Comparison of ENCODE assay signal across 8 cellular contexts in genomic region chr5:81506900-81507588, GRCh38.
DNase-seq lines count a peak whose midpoint lies in the region; ATAC-seq, FAIRE-seq and TF ChIP-seq lines count a peak whose summit lies in the region.

No MANE protein-coding gene starts in this region.

- peak; percentile 95 for ATAC-seq in GM18499 (IDR thresholded peaks at IDR 0.05; ENCODE audit: insufficient read depth, unreplicated experiment)
- ATAC-seq in HG02763 (IDR thresholded peaks at IDR 0.05; ENCODE audit: unreplicated experiment), result peak; percentile 99
- ATAC-seq in stimulated activated naive CD8-positive, alpha-beta T cell treated with anti-CD3 and anti-CD28 coated beads, Interleukin-15, amount 100 ng/mL, for 72 hours, result peak; percentile 99

- no peaks in the 10 kb centered on the region for H3K4me1 ChIP-seq in kidney (ENCODE audit: control insufficient read depth in 1 of 2, insufficient read depth in 1 of 2, low read depth in 1 of 2, low read length in 2 of 2)

- TF ChIP-seq CTCF in kidney (IDR thresholded peaks at IDR 0.05; ENCODE audit: borderline replicate concordance, extremely low read depth, insufficient read depth), result peak; percentile 89

- no peak overlapping the region for H3K4me3 ChIP-seq in kidney (ENCODE audit: low read length in 2 of 2)

- FAIRE-seq in kidney (lab: Jason Lieb, UNC), result peak; percentile 99

- DNase-seq in C1 segment of cervical spinal cord (lab: John Stamatoyannopoulos, UW), result peak in 9 of 14 donors; percentile 5 to 89 (median 23)
- DNase-seq in NAMALWA (ENCODE audit: low spot score), result peak; percentile 90
- DNase-seq in SK-MEL-5 (ENCODE audit: low read depth, low spot score), result peak; percentile 92
- DNase-seq in caudate nucleus (lab: John Stamatoyannopoulos, UW), result peak in 49 of 61 donors; percentile 1 to 89 (median 23)
- no peak for DNase-seq in kidney
- DNase-seq in stimulated activated naive CD8-positive, alpha-beta T cell treated with anti-CD3 and anti-CD28 coated beads, Interleukin-15, amount 100 ng/mL, for 72 hours, result peak; percentile 29 to 52

- H3K27me3 Mint-ChIP-seq in stimulated activated naive CD8-positive, alpha-beta T cell treated with anti-CD3 and anti-CD28 coated beads, Interleukin-15, amount 100 ng/mL, for 72 hours, result no peaks in the 10 kb centered on the region

- H3K27ac Mint-ChIP-seq in stimulated activated naive CD8-positive, alpha-beta T cell treated with anti-CD3 and anti-CD28 coated beads, Interleukin-15, amount 100 ng/mL, for 72 hours, result no peak overlapping the region

- intact Hi-C loops in kidney (cut with DNase I), result loop anchor here (10.0 kb wide), 1 partner anchor 238 kb away; no protein-coding TSS in a partner anchor

- H3K27ac ChIP-seq in caudate nucleus (ENCODE audit: low read depth, low read length) (no peak overlapping the region), kidney (ENCODE audit: low read depth in 2 of 2, low read length in 2 of 2) (peak overlapping the region in 1 of 2 donors; percentile 42)

- H3K9me3 Mint-ChIP-seq in stimulated activated naive CD8-positive, alpha-beta T cell treated with anti-CD3 and anti-CD28 coated beads, Interleukin-15, amount 100 ng/mL, for 72 hours, result peaks cover 6 to 7% of the 10 kb centered on the region in 2 donors

- in situ Hi-C loops in SK-MEL-5 (cut with HindIII; ENCODE audit: low pct_unique_long_range_greater_than_20kb, low sequenced_read_pairs), result no loop called here

- no peaks in the 10 kb centered on the region for H3K36me3 ChIP-seq in kidney (ENCODE audit: control insufficient read depth in 1 of 2, insufficient read depth in 2 of 2, low read length in 2 of 2)

- H3K4me1 Mint-ChIP-seq in stimulated activated naive CD8-positive, alpha-beta T cell treated with anti-CD3 and anti-CD28 coated beads, Interleukin-15, amount 100 ng/mL, for 72 hours, result no peaks in the 10 kb centered on the region

- no peak overlapping the region for H3K9ac ChIP-seq in kidney (ENCODE audit: low read length in 2 of 2)

- no peaks in the 10 kb centered on the region for H3K9me3 ChIP-seq in kidney (ENCODE audit: control insufficient read depth in 1 of 2, low read length in 2 of 2)

- H3K4me3 Mint-ChIP-seq in stimulated activated naive CD8-positive, alpha-beta T cell treated with anti-CD3 and anti-CD28 coated beads, Interleukin-15, amount 100 ng/mL, for 72 hours, result no peak overlapping the region
